8 cellular contexts compared by ENCODE assay signal in genomic region chr9:95268681-95269080, GRCh38. TPM values are rescaled to one million over a fixed set of nuclear protein-coding genes. Genes with fewer than 3 reads are reported as not detected.
DNase-seq lines count a peak whose midpoint lies in the region; ATAC-seq and TF ChIP-seq lines count a peak whose summit lies in the region.

No MANE protein-coding gene starts in this region.

- no peak overlapping the region for H3K27ac ChIP-seq in SJCRH30
- no peak overlapping the region for H3K27ac ChIP-seq in cardiac muscle cell
- H3K27ac ChIP-seq in thyroid gland: no peak overlapping the region

- TF ChIP-seq CTCF in LNCaP clone FGC (IDR thresholded peaks at IDR 0.05; ENCODE audit: control insufficient read depth, extremely low read depth, insufficient read depth) (peak; percentile 80), cardiac muscle cell (IDR thresholded peaks at IDR 0.05; ENCODE audit: low read depth, low read length) (peak; percentile 50), thyroid gland (IDR thresholded peaks at IDR 0.05) (peak in 4 of 6 experiments; percentile 18 to 53 (median 48))

- H3K4me3 ChIP-seq in LNCaP clone FGC (ENCODE audit: low read depth, low read length) (no peak overlapping the region), SJCRH30 (no peak overlapping the region), cardiac muscle cell (no peak overlapping the region), thyroid gland (replicated peaks in 1 of 3) (no peak overlapping the region)

- no peaks in the 10 kb centered on the region for H3K4me1 ChIP-seq in SJCRH30
- peaks cover 4% of the 10 kb centered on the region for H3K4me1 ChIP-seq in cardiac muscle cell (ENCODE audit: low read depth)
- peaks cover 16 to 20% of the 10 kb centered on the region in 2 donors for H3K4me1 ChIP-seq in thyroid gland

- ATAC-seq in GM19023 (IDR thresholded peaks at IDR 0.05; ENCODE audit: unreplicated experiment) (no peak), HG02642 (IDR thresholded peaks at IDR 0.05; ENCODE audit: poor library complexity, unreplicated experiment) (no peak)

- DNase-seq in Daoy (ENCODE audit: low read depth) (peak; percentile 41), LNCaP clone FGC (ENCODE audit: low read depth) (peak; percentile 47), SJCRH30 (peak; percentile 35 to 60), cardiac muscle cell (ENCODE audit: low read depth in 1 of 2, low spot score in 1 of 2) (peak; percentile 55 to 77), thyroid gland (peak; percentile 73)
- DNase-seq in stimulated activated CD8-positive, alpha-beta memory T cell treated with anti-CD3 and anti-CD28 coated beads, Interleukin-4, amount 100 ng/mL, for 48 hours: no peak

- intact Hi-C loops in thyroid gland (cut with DNase I): no loop called here

- TF ChIP-seq POLR2A in thyroid gland (IDR thresholded peaks at IDR 0.05): no peak

- no peaks in the 10 kb centered on the region for H3K27me3 ChIP-seq in SJCRH30
- no peaks in the 10 kb centered on the region for H3K27me3 ChIP-seq in cardiac muscle cell
- no peaks in the 10 kb centered on the region for H3K27me3 ChIP-seq in thyroid gland

- 12 to 13% methylated on average over 2 of the region's 2 CpGs for WGBS in thyroid gland, 2 donors

- H3K9me3 ChIP-seq in SJCRH30 (replicated peaks) (no peaks in the 10 kb centered on the region), cardiac muscle cell (ENCODE audit: low read depth) (no peaks in the 10 kb centered on the region), thyroid gland (no peaks in the 10 kb centered on the region)

- H3K36me3 ChIP-seq in SJCRH30: no peaks in the 10 kb centered on the region
- no peaks in the 10 kb centered on the region for H3K36me3 ChIP-seq in cardiac muscle cell
- no peaks in the 10 kb centered on the region for H3K36me3 ChIP-seq in thyroid gland

RNA-seq across cellular contexts. Expression of gene FANCC, which starts 48.8 kb away (rescaled TPM):
- total RNA-seq in Daoy (2014; rRNA removed; shearing (Covaris generic)): 8.5 and 23.9 TPM in 2 replicates
- total RNA-seq in SJCRH30 (2014; rRNA removed; shearing (Covaris generic)): 22.8 and 28.7 TPM in 2 replicates
- total RNA-seq in cardiac muscle cell: 11.5 and 14.0 TPM in 2 replicates
- 11.9 and 17.1 TPM in 2 replicates for polyA plus RNA-seq in cardiac muscle cell
- total RNA-seq in thyroid gland: 10 to 100 TPM; 13.9 to 15.0 (median 14.2) TPM
